Comparison of ENCODE assay signal across 1 cellular context in genomic region chr2:146817613-146818012, GRCh38.
TF ChIP-seq lines count a peak whose summit lies in the region.

No MANE protein-coding gene starts in this region.

TF ChIP-seq in GM23338, 12 proteins besides CTCF, POLR2A, EP300 and RAD21 (continued from another document):
- TF ChIP-seq REST (IDR thresholded peaks at IDR 0.05; ENCODE audit: unreplicated experiment) (no peak), JUNB (IDR thresholded peaks at IDR 0.05; ENCODE audit: unreplicated experiment) (no peak), ZNF331 (CRISPR knock-in tag; IDR thresholded peaks at IDR 0.05; ENCODE audit: low read depth) (no peak), POLR2AphosphoS5 (IDR thresholded peaks at IDR 0.05; ENCODE audit: low read depth) (no peak), ZNF114 (CRISPR knock-in tag; IDR thresholded peaks at IDR 0.05) (no peak)
